ENCODE assay signal across 1 cellular context in genomic region chr4:6194458-6195195, GRCh38.
A peak's percentile ranks its signal among the peaks of the same experiment; 100 is the strongest.
TF ChIP-seq lines count a peak whose summit lies in the region.

No MANE protein-coding gene starts in this region.

TF ChIP-seq in K562, 482 proteins besides CTCF, POLR2A, EP300 and RAD21 (continued from another document):
- peak; percentile 47 for TF ChIP-seq PRDM10 (IDR thresholded peaks at IDR 0.05; ENCODE audit: partially characterized antibody)
